1 cellular context compared by ENCODE assay signal in genomic region chr16:28162326-28162877, GRCh38.
TF ChIP-seq lines count a peak whose summit lies in the region.

No MANE protein-coding gene starts in this region.

TF ChIP-seq in K562, 482 proteins besides CTCF, POLR2A, EP300 and RAD21:
- TF ChIP-seq ATF3 (IDR thresholded peaks at IDR 0.05) (peak; percentile 39), ATF3 (CRISPR knock-in tag; conservative IDR thresholded peaks at IDR 0.05) (no peak), ZNF121 (CRISPR knock-in tag; conservative IDR thresholded peaks at IDR 0.05) (0 out of 2 replicates have a peak, but pooled peaks have one; percentile 9), CEBPB (tag; IDR thresholded peaks at IDR 0.05) (peak; percentile 36), CEBPG (CRISPR knock-in tag; IDR thresholded peaks at IDR 0.05) (no peak), CEBPG (tag; conservative IDR thresholded peaks at IDR 0.05 in 1 of 2, IDR thresholded peaks at IDR 0.05 in 1 of 2) (0 out of 4 replicates have a peak, but pooled peaks of 1 of the 2 experiments have one; percentile 33), TGIF2 (CRISPR knock-in tag; IDR thresholded peaks at IDR 0.05) (no peak), JUN (IDR thresholded peaks at IDR 0.05; ENCODE audit: borderline replicate concordance, low read depth, low read length) (no peak), JUN (CRISPR knock-in tag; IDR thresholded peaks at IDR 0.05; ENCODE audit: borderline replicate concordance) (no peak), ZNF609 (CRISPR knock-in tag; IDR thresholded peaks at IDR 0.05; ENCODE audit: borderline replicate concordance) (no peak)
